Comparison of ENCODE assay signal across 10 cellular contexts in the genomic region with DNA sequence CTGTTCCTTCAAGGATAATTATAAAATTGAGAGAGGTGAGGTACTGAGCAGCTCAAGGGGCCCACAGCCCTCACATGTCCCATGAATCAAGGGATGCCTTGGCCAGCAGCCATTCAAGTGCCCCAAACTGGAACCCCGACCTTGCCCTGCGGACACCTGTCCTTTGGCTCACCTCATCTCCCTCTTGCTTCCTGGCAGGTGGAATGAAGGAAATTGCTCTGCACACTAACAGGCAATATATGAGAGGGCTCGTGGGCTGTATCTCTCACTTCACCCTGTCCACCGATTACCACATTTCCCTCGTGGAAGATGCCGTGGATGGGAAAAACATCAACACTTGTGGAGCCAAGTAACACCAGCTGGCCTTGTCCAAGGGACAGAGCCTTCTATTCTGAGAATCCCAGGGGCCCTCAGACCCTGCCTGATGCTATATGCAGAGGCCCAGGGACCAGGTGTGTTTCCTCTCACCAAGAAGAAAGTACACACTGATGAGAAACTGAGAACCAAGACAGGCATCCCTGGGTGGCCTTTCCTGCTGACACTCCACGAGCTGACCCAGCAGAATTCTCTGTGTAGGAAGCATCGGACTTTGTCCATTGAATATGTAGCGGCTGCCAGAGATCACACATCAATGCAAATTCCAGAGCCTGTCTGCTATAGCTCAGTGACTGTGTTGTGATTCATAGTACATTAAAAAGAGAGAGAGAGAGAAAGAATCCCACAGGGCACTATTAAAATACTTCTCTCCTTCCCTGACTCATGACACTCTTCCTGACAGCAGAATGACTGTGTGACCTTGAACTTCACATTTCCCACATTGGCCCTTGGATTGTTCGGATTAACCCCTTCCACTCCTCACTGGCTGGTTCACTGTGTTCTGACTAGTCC.
DNase-seq lines count a peak whose midpoint lies in the region; ATAC-seq and TF ChIP-seq lines count a peak whose summit lies in the region.
"Had no signal": no experiment of that assay in that cellular context is flagged by ENCODE, and none has a peak within 500 bp of the region (broad histone marks: within the 10 kb centered on the region; RNA-seq: fewer than 3 reads in every experiment).

No MANE protein-coding gene starts in this region.

- H3K79me2 ChIP-seq in GM23248 (ENCODE audit: insufficient read depth) (no peaks in the 10 kb centered on the region), hepatocyte (no peaks in the 10 kb centered on the region), smooth muscle cell (ENCODE audit: low read depth) (no peaks in the 10 kb centered on the region)

- peaks cover 0 to 5% (median 3%) of the 10 kb centered on the region in 5 donors for H3K36me3 Mint-ChIP-seq in naive thymus-derived CD4-positive, alpha-beta T cell

- H3K36me3 ChIP-seq in GM23248 (ENCODE audit: low read depth) = no peaks in the 10 kb centered on the region
- no peaks in the 10 kb centered on the region for H3K36me3 ChIP-seq in hepatocyte (replicated peaks; ENCODE audit: insufficient read depth, low read depth)
- H3K36me3 ChIP-seq in smooth muscle cell (ENCODE audit: low read depth) = no peaks in the 10 kb centered on the region
- no peaks in the 10 kb centered on the region for H3K36me3 ChIP-seq in naive thymus-derived CD4-positive, alpha-beta T cell (ENCODE audit: control insufficient read depth in 2 of 3, insufficient read depth in 3 of 3, low read length in 3 of 3)

- in situ Hi-C loops in GM23248 (cut with MboI) (no loop called here), GM13977 (cut with MboI; ENCODE audit: low pct_unique_long_range_greater_than_20kb, low sequenced_read_pairs, unreplicated experiment) (no loop called here)

- POLR2A ChIA-PET in naive thymus-derived CD4-positive, alpha-beta T cell (lab: Charles Lee) = no interaction called here

- H3K4me3 Mint-ChIP-seq in naive thymus-derived CD4-positive, alpha-beta T cell = no peak overlapping the region

- 24 to 25% methylated on average over 10 of the region's 10 CpGs for WGBS in GM23248 (ENCODE audit: low coverage in 1 of 2, low lambda C conversion rate in 2 of 2, missing lambda C conversion rate in 2 of 2), 2 experiments
- 60% methylated on average over 10 of the region's 10 CpGs for WGBS in hepatocyte (ENCODE audit: low lambda C conversion rate, missing lambda C conversion rate)
- 44% methylated on average over 10 of the region's 10 CpGs for WGBS in smooth muscle cell (ENCODE audit: low lambda C conversion rate)

- peaks cover 54% of the 10 kb centered on the region for H3K4me1 ChIP-seq in GM23248 (ENCODE audit: insufficient read depth)
- peaks cover 34% of the 10 kb centered on the region for H3K4me1 ChIP-seq in hepatocyte (ENCODE audit: insufficient read depth)
- peaks cover 19% of the 10 kb centered on the region for H3K4me1 ChIP-seq in smooth muscle cell (ENCODE audit: low read depth)
- no peaks in the 10 kb centered on the region for H3K4me1 ChIP-seq in naive thymus-derived CD4-positive, alpha-beta T cell (ENCODE audit: control insufficient read depth in 2 of 2, insufficient read depth in 2 of 2, low read length in 2 of 2)

- H3K4me3 ChIP-seq in GM23248 (no peak overlapping the region), hepatocyte (no peak overlapping the region), smooth muscle cell (no peak overlapping the region)
- no peak overlapping the region for H3K4me3 ChIP-seq in naive thymus-derived CD4-positive, alpha-beta T cell (ENCODE audit: low read length)
- H3K4me3 ChIP-seq: skin epidermis had no signal

- TF ChIP-seq CTCF in hepatocyte (IDR thresholded peaks at IDR 0.05; ENCODE audit: poor library complexity) (no peak), smooth muscle cell (IDR thresholded peaks at IDR 0.05; ENCODE audit: borderline replicate concordance, insufficient read depth, poor library complexity, severe bottlenecking) (no peak), GM13977 (IDR thresholded peaks at IDR 0.05; ENCODE audit: extremely low read depth, insufficient read depth, missing control alignments) (no peak)

- H3K27ac ChIP-seq in GM23248 = peak overlapping the region; percentile 47
- H3K27ac ChIP-seq in hepatocyte = peak overlapping the region; percentile 56
- peak overlapping the region; percentile 88 for H3K27ac ChIP-seq in smooth muscle cell (ENCODE audit: low read depth)
- H3K27ac ChIP-seq in naive thymus-derived CD4-positive, alpha-beta T cell (ENCODE audit: low read depth, low read length) = no peak overlapping the region

- H3F3A ChIP-seq in GM23248 (ENCODE audit: insufficient read depth) (peaks cover 35% of the 10 kb centered on the region), smooth muscle cell (ENCODE audit: low read depth) (peaks cover 27% of the 10 kb centered on the region)

- H3K4me2 ChIP-seq in GM23248 (ENCODE audit: unreplicated experiment) (peak overlapping the region; percentile 63), hepatocyte (no peak overlapping the region), smooth muscle cell (peak overlapping the region; percentile 75)

- peak; percentile 97 for DNase-seq in GM23248
- DNase-seq in amniotic stem cell (lab: John Stamatoyannopoulos, UW) = peak; percentile 81
- peak; percentile 83 for DNase-seq in hepatocyte (ENCODE audit: low spot score)
- no peak for DNase-seq in smooth muscle cell (lab: John Stamatoyannopoulos, UW; ENCODE audit: unreplicated experiment)
- DNase-seq in SIG-M5 treated with dmso at 0.1 percent for 504 hours (lab: John Stamatoyannopoulos, UW; ENCODE audit: unreplicated experiment) = no peak
- DNase-seq in GM13977 (ENCODE audit: low spot score) = no peak
- no peak for DNase-seq in Ammon's horn (ENCODE audit: low spot score)
- no peak for DNase-seq in naive thymus-derived CD4-positive, alpha-beta T cell
- DNase-seq: cerebellar nuclear complex had no signal

- peaks cover 20 to 41% (median 30%) of the 10 kb centered on the region in 5 donors for H3K27me3 Mint-ChIP-seq in naive thymus-derived CD4-positive, alpha-beta T cell

- H3K9me3 ChIP-seq in GM23248 (ENCODE audit: low read depth) = no peaks in the 10 kb centered on the region
- no peaks in the 10 kb centered on the region for H3K9me3 ChIP-seq in hepatocyte (ENCODE audit: low read depth)
- H3K9me3 ChIP-seq in smooth muscle cell (replicated peaks; ENCODE audit: low read depth) = no peaks in the 10 kb centered on the region
- no peaks in the 10 kb centered on the region for H3K9me3 ChIP-seq in naive thymus-derived CD4-positive, alpha-beta T cell (ENCODE audit: control insufficient read depth in 2 of 3, low read length in 3 of 3)

- no peaks in the 10 kb centered on the region for H4K20me1 ChIP-seq in GM23248 (ENCODE audit: insufficient read depth)
- H4K20me1 ChIP-seq in hepatocyte (ENCODE audit: insufficient read depth, poor library complexity, severe bottlenecking) = no peaks in the 10 kb centered on the region
- H4K20me1 ChIP-seq in smooth muscle cell (ENCODE audit: low read depth) = peaks cover 6% of the 10 kb centered on the region

- CTCF ChIA-PET in naive thymus-derived CD4-positive, alpha-beta T cell (lab: Charles Lee) = interaction anchor here (1.5 kb wide), 1 partner anchor 22 kb away, joined by 7 read pairs; no protein-coding TSS in a partner anchor

- intact Hi-C loops in naive thymus-derived CD4-positive, alpha-beta T cell (cut with micrococcal nuclease) = no loop called here

- H3K9me3 Mint-ChIP-seq in naive thymus-derived CD4-positive, alpha-beta T cell = peaks cover 0 to 6% (median 0%) of the 10 kb centered on the region in 11 donors

- H2AFZ ChIP-seq in GM23248 (no peak overlapping the region), hepatocyte (no peak overlapping the region), smooth muscle cell (ENCODE audit: low read depth) (no peak overlapping the region)

- H3K9ac ChIP-seq in GM23248 (no peak overlapping the region), smooth muscle cell (ENCODE audit: low read depth) (peak overlapping the region; percentile 42)

- H3K27me3 ChIP-seq in GM23248 (replicated peaks; ENCODE audit: insufficient read depth) (no peaks in the 10 kb centered on the region), hepatocyte (no peaks in the 10 kb centered on the region), smooth muscle cell (ENCODE audit: low read depth) (no peaks in the 10 kb centered on the region)
- no peaks in the 10 kb centered on the region for H3K27me3 ChIP-seq in naive thymus-derived CD4-positive, alpha-beta T cell (ENCODE audit: control insufficient read depth in 2 of 2, insufficient read depth in 2 of 2, low read length in 2 of 2)

- H3K9me2 ChIP-seq in GM23248 (ENCODE audit: insufficient read depth) = no peaks in the 10 kb centered on the region
- no peaks in the 10 kb centered on the region for H3K9me2 ChIP-seq in hepatocyte (replicated peaks; ENCODE audit: insufficient read depth)

- H3K4me1 Mint-ChIP-seq in naive thymus-derived CD4-positive, alpha-beta T cell = peaks cover 0 to 5% (median 0%) of the 10 kb centered on the region in 7 donors

- H3K27ac Mint-ChIP-seq in naive thymus-derived CD4-positive, alpha-beta T cell = no peak overlapping the region

- no peak for ATAC-seq in naive thymus-derived CD4-positive, alpha-beta T cell

Comparison
In these comparisons a context has a peak if more than half of its experiments do, and no peak if none do; other contexts are left out.
1. DNase-seq: peak in GM23248 (single experiment), amniotic stem cell (single experiment) and hepatocyte (single experiment); none in smooth muscle cell (single experiment), SIG-M5 treated with dmso at 0.1 percent for 504 hours (single experiment), GM13977 (single experiment), Ammon's horn (single experiment) and naive thymus-derived CD4-positive, alpha-beta T cell (0 of 9).